Comparison of ENCODE assay signal across 25 cellular contexts in the genomic region with DNA sequence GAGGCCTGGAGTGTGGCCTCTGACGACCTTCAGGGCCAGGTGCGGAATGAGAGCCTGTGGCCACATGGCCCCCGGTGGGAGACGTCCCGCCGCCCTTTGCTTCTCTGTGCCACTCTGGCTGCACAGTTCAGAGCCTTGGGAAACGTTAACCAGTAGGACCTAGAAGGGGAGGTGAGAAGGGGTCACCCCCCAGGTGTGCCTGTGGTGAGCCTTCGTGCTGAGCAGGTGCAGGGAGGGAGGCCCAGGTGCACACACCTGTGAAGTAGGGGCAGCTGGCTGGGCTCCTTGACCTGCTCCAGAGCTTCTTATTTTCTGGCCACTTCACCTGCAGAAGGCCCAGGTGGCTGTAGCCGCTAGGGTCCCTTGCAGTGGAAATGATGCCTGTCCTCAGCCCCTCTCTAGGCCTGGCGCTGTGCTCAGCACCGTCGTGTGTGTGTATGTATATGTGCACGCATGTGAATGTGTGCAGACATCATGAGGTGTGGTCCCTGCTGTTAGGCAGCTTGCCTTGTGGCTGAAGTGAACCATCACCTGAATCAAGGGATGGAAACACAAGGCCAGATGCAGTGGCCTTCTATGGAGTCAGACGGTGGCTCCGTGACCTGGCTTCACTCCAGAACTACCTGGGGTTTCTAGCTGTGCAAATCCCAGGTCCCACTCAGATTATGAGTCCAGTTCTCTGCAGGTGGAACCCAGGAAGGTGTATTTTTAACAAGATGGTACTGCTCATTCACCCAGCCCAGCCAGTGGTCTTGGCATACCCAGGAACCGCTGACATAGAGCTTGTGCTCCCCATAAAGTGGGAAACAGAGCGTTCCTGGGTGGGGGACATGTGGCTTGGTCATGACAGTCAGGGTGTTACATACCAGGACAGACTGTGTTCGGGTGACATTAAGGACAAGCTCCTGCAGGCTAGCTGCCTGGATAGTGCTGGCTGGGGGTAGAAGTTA. TPM values are rescaled to one million over a fixed set of nuclear protein-coding genes. Genes with fewer than 3 reads are reported as not detected.
"Had no signal": no experiment of that assay in that cellular context is flagged by ENCODE, and none has a peak within 500 bp of the region (broad histone marks: within the 10 kb centered on the region; RNA-seq: fewer than 3 reads in every experiment).

No MANE protein-coding gene starts in this region.

RNA-seq across cellular contexts. Expression of a gene that starts 15.6 kb away (rescaled TPM):
- total RNA-seq: heart right ventricle; left cardiac atrium; left lobe of liver; left ventricle myocardium superior; lung microvascular endothelial cell; mesenteric fat pad; mucosa of descending colon; myocyte; naive thymus-derived CD4-positive, alpha-beta T cell; neural crest cell; ovary; progenitor cell of endocrine pancreas; pulmonary artery endothelial cell; renal cortical epithelial cell; right atrium auricular region; sigmoid colon; spleen; subcutaneous adipose tissue; suprapubic skin; thoracic aorta; ureter; vagina had no signal
- polyA plus RNA-seq: heart right ventricle; hepatocyte; keratinocyte; naive thymus-derived CD4-positive, alpha-beta T cell; ovary; sigmoid colon; small intestine; spleen had no signal
